ENCODE assay signal across 18 cellular contexts in genomic region chr6:168390746-168391400, GRCh38. TPM values are rescaled to one million over a fixed set of nuclear protein-coding genes. Genes with fewer than 3 reads are reported as not detected.
"Had no signal": no experiment of that assay in that cellular context is flagged by ENCODE, and none has a peak within 500 bp of the region (broad histone marks: within the 10 kb centered on the region; RNA-seq: fewer than 3 reads in every experiment).

No MANE protein-coding gene starts in this region.

- H3K27me3 ChIP-seq: adrenal gland, gastrocnemius medialis, transverse colon had no signal

- H3K27me3 Mint-ChIP-seq: dendritic cell treated with granulocyte-macrophage colony-stimulating factor and Interleukin-4, amounts not matched to agents 40 ng/mL and 50 ng/mL, for 4 days had no signal

- H3K4me3 ChIP-seq: adrenal gland, gastrocnemius medialis, left ventricle myocardium inferior, mucosa of descending colon, transverse colon had no signal

- H3K36me3 ChIP-seq: adrenal gland, gastrocnemius medialis, left ventricle myocardium inferior, transverse colon had no signal

- H3K9me3 Mint-ChIP-seq: activated naive CD4-positive, alpha-beta T cell treated with anti-CD3 and anti-CD28 coated beads, Interleukin-2, amount 50 U/mL, for 72 hours; dendritic cell treated with granulocyte-macrophage colony-stimulating factor and Interleukin-4, amounts not matched to agents 40 ng/mL and 50 ng/mL, for 4 days; naive B cell; neural crest cell had no signal

- H3K4me1 ChIP-seq: adrenal gland, gastrocnemius medialis, transverse colon had no signal

- H3K9me3 ChIP-seq: adrenal gland, gastrocnemius medialis, left ventricle myocardium inferior, mucosa of descending colon, transverse colon had no signal

- H3K4me1 Mint-ChIP-seq: activated CD4-positive, alpha-beta T cell treated with anti-CD3 and anti-CD28 coated beads for 36 hours had no signal

- H3K4me3 Mint-ChIP-seq: activated CD4-positive, alpha-beta T cell treated with anti-CD3 and anti-CD28 coated beads for 36 hours; dendritic cell treated with granulocyte-macrophage colony-stimulating factor and Interleukin-4, amounts not matched to agents 40 ng/mL and 50 ng/mL, for 4 days; naive B cell; neural crest cell had no signal

- DNase-seq: activated CD4-positive, alpha-beta T cell treated with anti-CD3 and anti-CD28 coated beads for 36 hours; activated CD4-positive, alpha-beta T cell treated with anti-CD3 and anti-CD28 coated beads, Interleukin-2, amount 50 U/mL, for 48 hours; activated gamma-delta T cell; adrenal gland; effector CD8-positive, alpha-beta T cell; gastrocnemius medialis; head of caudate nucleus; left ventricle myocardium inferior; mesenchymal stem cell; naive B cell; stimulated activated CD4-positive, alpha-beta T cell treated with anti-CD3 and anti-CD28 coated beads, Interleukin-1b, Interleukin-23, amount 100 ng/mL, for 48 hours; stimulated activated naive CD4-positive, alpha-beta T cell treated with Interleukin-2 at 50 U/mL for 16 hours; transverse colon had no signal

- H3K27ac Mint-ChIP-seq: activated CD4-positive, alpha-beta T cell treated with anti-CD3 and anti-CD28 coated beads for 36 hours; activated naive CD4-positive, alpha-beta T cell treated with anti-CD3 and anti-CD28 coated beads, Interleukin-2, amount 50 U/mL, for 72 hours; dendritic cell treated with granulocyte-macrophage colony-stimulating factor and Interleukin-4, amounts not matched to agents 40 ng/mL and 50 ng/mL, for 4 days had no signal

- H3K36me3 Mint-ChIP-seq: activated naive CD4-positive, alpha-beta T cell treated with anti-CD3 and anti-CD28 coated beads, Interleukin-2, amount 50 U/mL, for 72 hours; naive B cell had no signal

- H3K27ac ChIP-seq: adrenal gland, gastrocnemius medialis, left ventricle myocardium inferior, transverse colon had no signal

RNA-seq across cellular contexts. Expression of gene SMOC2, which starts 50.1 kb away (rescaled TPM):
- total RNA-seq: activated CD4-positive, alpha-beta T cell treated with anti-CD3 and anti-CD28 coated beads for 36 hours; activated naive CD4-positive, alpha-beta T cell treated with anti-CD3 and anti-CD28 coated beads, Interleukin-2, amount 50 U/mL, for 72 hours; T-helper 2 cell treated with Interferon-gamma antibody and Interleukin-4, amounts not matched to agents 100 ng/mL and 5 ng/mL, for 36 hours had no signal
